2 cellular contexts compared by ENCODE assay signal in the genomic region with DNA sequence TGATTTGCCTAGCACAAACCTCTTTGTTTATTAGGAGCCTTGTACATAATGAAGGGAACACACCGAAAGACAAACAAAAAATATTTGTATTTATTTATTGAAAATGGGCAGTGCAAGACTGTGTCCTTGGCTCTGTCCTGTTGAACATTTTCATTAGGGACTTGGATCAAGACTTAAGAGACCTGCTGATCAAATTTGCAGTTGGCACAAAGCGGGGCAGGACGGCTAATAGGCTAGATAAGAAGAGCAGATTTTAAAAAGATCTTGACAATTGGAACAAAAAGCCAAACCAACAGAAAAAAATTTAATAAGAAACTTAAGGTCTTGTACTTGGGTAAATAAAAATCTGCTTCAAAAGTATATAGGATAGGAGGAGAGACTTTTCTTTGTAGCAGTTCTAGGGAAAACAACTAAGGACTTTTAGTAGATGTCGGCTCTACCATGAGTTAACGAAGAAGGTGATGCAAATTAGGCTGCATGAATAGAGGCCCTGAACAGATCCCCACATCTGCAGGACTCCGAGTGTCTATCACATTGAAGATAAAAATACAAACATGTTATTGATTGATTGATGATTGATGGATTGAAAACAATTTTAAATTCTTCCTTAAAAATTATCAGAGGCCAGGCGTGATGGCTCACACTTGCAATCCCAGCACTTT.
TF ChIP-seq lines count a peak whose summit lies in the region.

No MANE protein-coding gene starts in this region.

TF ChIP-seq in GM12891, 5 proteins besides CTCF, POLR2A, EP300 and RAD21:
- TF ChIP-seq TAF1 (IDR thresholded peaks at IDR 0.05; ENCODE audit: low read depth, low read length) (no peak), POLR2AphosphoS5 (IDR thresholded peaks at IDR 0.05; ENCODE audit: low read depth, low read length) (no peak), POU2F2 (IDR thresholded peaks at IDR 0.05; ENCODE audit: low read depth, low read length) (no peak), SPI1 (IDR thresholded peaks at IDR 0.05; ENCODE audit: low read depth, low read length) (no peak), PAX5 (IDR thresholded peaks at IDR 0.05; ENCODE audit: insufficient read depth, low read length, severe bottlenecking) (no peak)
TF ChIP-seq in GM12891: peak in this region for 0.

TF ChIP-seq in GM12878, 131 proteins besides CTCF, POLR2A, EP300 and RAD21:
- TF ChIP-seq CBFB (IDR thresholded peaks at IDR 0.05; ENCODE audit: low read depth) (no peak), ATF7 (IDR thresholded peaks at IDR 0.05; ENCODE audit: low read depth) (no peak), ASH2L (IDR thresholded peaks at IDR 0.05; ENCODE audit: borderline replicate concordance, low read depth) (no peak), ZNF217 (IDR thresholded peaks at IDR 0.05) (no peak), SP1 (IDR thresholded peaks at IDR 0.05; ENCODE audit: low read depth, low read length) (no peak), SUZ12 (IDR thresholded peaks at IDR 0.05; ENCODE audit: unreplicated experiment) (no peak), TCF7 (IDR thresholded peaks at IDR 0.05; ENCODE audit: borderline replicate concordance) (no peak), HCFC1 (IDR thresholded peaks at IDR 0.05; ENCODE audit: low read length) (no peak), FOXK2 (IDR thresholded peaks at IDR 0.05) (no peak), RBBP5 (conservative IDR thresholded peaks at IDR 0.05) (no peak), NFXL1 (IDR thresholded peaks at IDR 0.05; ENCODE audit: borderline replicate concordance) (no peak), CEBPB (IDR thresholded peaks at IDR 0.05; ENCODE audit: borderline replicate concordance in 1 of 2, low read depth in 2 of 2, low read length in 2 of 2) (no peak)
- TF ChIP-seq, protein P1, sequence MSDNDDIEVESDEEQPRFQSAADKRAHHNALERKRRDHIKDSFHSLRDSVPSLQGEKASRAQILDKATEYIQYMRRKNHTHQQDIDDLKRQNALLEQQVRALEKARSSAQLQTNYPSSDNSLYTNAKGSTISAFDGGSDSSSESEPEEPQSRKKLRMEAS (IDR thresholded peaks at IDR 0.05; ENCODE audit: low read depth, low read length), result no peak
- TF ChIP-seq, protein P2, sequence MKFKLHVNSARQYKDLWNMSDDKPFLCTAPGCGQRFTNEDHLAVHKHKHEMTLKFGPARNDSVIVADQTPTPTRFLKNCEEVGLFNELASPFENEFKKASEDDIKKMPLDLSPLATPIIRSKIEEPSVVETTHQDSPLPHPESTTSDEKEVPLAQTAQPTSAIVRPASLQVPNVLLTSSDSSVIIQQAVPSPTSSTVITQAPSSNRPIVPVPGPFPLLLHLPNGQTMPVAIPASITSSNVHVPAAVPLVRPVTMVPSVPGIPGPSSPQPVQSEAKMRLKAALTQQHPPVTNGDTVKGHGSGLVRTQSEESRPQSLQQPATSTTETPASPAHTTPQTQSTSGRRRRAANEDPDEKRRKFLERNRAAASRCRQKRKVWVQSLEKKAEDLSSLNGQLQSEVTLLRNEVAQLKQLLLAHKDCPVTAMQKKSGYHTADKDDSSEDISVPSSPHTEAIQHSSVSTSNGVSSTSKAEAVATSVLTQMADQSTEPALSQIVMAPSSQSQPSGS (IDR thresholded peaks at IDR 0.05; ENCODE audit: low read length), result no peak; the same call in 1 of the 2 replicates
- TF ChIP-seq, protein P3, sequence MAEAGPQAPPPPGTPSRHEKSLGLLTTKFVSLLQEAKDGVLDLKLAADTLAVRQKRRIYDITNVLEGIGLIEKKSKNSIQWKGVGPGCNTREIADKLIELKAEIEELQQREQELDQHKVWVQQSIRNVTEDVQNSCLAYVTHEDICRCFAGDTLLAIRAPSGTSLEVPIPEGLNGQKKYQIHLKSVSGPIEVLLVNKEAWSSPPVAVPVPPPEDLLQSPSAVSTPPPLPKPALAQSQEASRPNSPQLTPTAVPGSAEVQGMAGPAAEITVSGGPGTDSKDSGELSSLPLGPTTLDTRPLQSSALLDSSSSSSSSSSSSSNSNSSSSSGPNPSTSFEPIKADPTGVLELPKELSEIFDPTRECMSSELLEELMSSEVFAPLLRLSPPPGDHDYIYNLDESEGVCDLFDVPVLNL (IDR thresholded peaks at IDR 0.05; ENCODE audit: low read depth, low read length), result no peak
- TF ChIP-seq, protein P4, sequence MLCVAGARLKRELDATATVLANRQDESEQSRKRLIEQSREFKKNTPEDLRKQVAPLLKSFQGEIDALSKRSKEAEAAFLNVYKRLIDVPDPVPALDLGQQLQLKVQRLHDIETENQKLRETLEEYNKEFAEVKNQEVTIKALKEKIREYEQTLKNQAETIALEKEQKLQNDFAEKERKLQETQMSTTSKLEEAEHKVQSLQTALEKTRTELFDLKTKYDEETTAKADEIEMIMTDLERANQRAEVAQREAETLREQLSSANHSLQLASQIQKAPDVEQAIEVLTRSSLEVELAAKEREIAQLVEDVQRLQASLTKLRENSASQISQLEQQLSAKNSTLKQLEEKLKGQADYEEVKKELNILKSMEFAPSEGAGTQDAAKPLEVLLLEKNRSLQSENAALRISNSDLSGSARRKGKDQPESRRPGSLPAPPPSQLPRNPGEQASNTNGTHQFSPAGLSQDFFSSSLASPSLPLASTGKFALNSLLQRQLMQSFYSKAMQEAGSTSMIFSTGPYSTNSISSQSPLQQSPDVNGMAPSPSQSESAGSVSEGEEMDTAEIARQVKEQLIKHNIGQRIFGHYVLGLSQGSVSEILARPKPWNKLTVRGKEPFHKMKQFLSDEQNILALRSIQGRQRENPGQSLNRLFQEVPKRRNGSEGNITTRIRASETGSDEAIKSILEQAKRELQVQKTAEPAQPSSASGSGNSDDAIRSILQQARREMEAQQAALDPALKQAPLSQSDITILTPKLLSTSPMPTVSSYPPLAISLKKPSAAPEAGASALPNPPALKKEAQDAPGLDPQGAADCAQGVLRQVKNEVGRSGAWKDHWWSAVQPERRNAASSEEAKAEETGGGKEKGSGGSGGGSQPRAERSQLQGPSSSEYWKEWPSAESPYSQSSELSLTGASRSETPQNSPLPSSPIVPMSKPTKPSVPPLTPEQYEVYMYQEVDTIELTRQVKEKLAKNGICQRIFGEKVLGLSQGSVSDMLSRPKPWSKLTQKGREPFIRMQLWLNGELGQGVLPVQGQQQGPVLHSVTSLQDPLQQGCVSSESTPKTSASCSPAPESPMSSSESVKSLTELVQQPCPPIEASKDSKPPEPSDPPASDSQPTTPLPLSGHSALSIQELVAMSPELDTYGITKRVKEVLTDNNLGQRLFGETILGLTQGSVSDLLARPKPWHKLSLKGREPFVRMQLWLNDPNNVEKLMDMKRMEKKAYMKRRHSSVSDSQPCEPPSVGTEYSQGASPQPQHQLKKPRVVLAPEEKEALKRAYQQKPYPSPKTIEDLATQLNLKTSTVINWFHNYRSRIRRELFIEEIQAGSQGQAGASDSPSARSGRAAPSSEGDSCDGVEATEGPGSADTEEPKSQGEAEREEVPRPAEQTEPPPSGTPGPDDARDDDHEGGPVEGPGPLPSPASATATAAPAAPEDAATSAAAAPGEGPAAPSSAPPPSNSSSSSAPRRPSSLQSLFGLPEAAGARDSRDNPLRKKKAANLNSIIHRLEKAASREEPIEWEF (IDR thresholded peaks at IDR 0.05; ENCODE audit: insufficient replicate concordance, low read depth, low read length), result no peak
- TF ChIP-seq, protein P5, sequence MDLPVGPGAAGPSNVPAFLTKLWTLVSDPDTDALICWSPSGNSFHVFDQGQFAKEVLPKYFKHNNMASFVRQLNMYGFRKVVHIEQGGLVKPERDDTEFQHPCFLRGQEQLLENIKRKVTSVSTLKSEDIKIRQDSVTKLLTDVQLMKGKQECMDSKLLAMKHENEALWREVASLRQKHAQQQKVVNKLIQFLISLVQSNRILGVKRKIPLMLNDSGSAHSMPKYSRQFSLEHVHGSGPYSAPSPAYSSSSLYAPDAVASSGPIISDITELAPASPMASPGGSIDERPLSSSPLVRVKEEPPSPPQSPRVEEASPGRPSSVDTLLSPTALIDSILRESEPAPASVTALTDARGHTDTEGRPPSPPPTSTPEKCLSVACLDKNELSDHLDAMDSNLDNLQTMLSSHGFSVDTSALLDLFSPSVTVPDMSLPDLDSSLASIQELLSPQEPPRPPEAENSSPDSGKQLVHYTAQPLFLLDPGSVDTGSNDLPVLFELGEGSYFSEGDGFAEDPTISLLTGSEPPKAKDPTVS (IDR thresholded peaks at IDR 0.05; ENCODE audit: low read depth, low read length), result no peak
